8 cellular contexts compared by ENCODE assay signal in genomic region chr3:185353823-185354614, GRCh38.
DNase-seq lines count a peak whose midpoint lies in the region; ATAC-seq lines count a peak whose summit lies in the region.

No MANE protein-coding gene starts in this region.

- ATAC-seq in GM19463 (IDR thresholded peaks at IDR 0.05; ENCODE audit: unreplicated experiment) (peak; percentile 97), HG03469 (IDR thresholded peaks at IDR 0.05; ENCODE audit: unreplicated experiment) (peak; percentile 94)

- DNase-seq in COLO829 (ENCODE audit: low spot score) (peak; percentile 33), NCI-H510A treated with DMSO at 0.1 percent for 48 hours (lab: John Stamatoyannopoulos, UW) (peak; percentile 90), ecto neural progenitor cell (ENCODE audit: low spot score) (peak; percentile 84), midbrain (lab: John Stamatoyannopoulos, UW) (peak; percentile 70)
- DNase-seq in activated CD4-positive, alpha-beta T cell treated with anti-CD3 and anti-CD28 coated beads for 48 hours: peak; percentile 87
- peak; percentile 13 to 29 for DNase-seq in stimulated activated CD8-positive, alpha-beta memory T cell treated with anti-CD3 and anti-CD28 coated beads, Interleukin-7, amount 100 ng/mL, for 4 hours (ENCODE audit: low read depth in 2 of 2)

Comparison
In these comparisons a context has a peak if more than half of its experiments do, and no peak if none do; other contexts are left out.
1. Peak in every context shown above with its lines: DNase-seq and ATAC-seq.
2. DNase-seq: peak in every context shown above with its lines; median percentile 90 in NCI-H510A treated with DMSO at 0.1 percent for 48 hours; 87 in activated CD4-positive, alpha-beta T cell treated with anti-CD3 and anti-CD28 coated beads for 48 hours; 84 in ecto neural progenitor cell; 70 in midbrain; 33 in COLO829; 21 in stimulated activated CD8-positive, alpha-beta memory T cell treated with anti-CD3 and anti-CD28 coated beads, Interleukin-7, amount 100 ng/mL, for 4 hours.